In the genomic region with DNA sequence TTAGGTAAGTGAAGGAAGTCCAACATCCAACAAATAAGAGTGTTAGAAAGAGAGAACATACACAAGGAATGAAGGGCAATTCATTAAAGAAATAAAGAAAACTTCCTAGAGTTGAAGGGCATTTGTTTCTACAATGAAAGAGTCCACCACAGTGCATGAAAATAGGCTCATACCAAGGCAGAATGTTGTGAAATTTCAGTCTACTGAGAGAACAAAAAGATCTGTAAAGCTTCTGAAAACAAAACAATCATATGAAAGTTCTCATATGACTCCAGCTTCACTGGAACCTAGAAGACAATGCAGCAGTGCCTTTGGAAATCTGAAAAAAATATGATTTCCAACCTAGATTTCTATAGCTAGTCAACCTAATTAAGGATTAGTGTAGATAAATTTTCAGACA, we compare ENCODE assay signal across 16 cellular contexts. TPM values are rescaled to one million over a fixed set of nuclear protein-coding genes. Genes with fewer than 3 reads are reported as not detected.
A peak's percentile ranks its signal among the peaks of the same experiment; 100 is the strongest.
DNase-seq lines count a peak whose midpoint lies in the region; ATAC-seq and TF ChIP-seq lines count a peak whose summit lies in the region.
"Had no signal": no experiment of that assay in that cellular context is flagged by ENCODE, and none has a peak within 500 bp of the region (broad histone marks: within the 10 kb centered on the region; RNA-seq: fewer than 3 reads in every experiment).

No MANE protein-coding gene starts in this region.

- H3K4me3 Mint-ChIP-seq in central memory CD8-positive, alpha-beta T cell: no peak overlapping the region
- H3K4me3 Mint-ChIP-seq: GM23338 had no signal

- TF ChIP-seq CTCF in testis (IDR thresholded peaks at IDR 0.05): no peak

- intact Hi-C loops in Right ventricle myocardium superior (cut with DNase I) (no loop called here), left cardiac atrium (cut with DNase I) (no loop called here), testis (cut with DNase I; ENCODE audit: low total_unique reads) (no loop called here)

- H3K36me3 Mint-ChIP-seq in central memory CD8-positive, alpha-beta T cell (ENCODE audit: insufficient read depth): peaks cover 2% of the 10 kb centered on the region

- no peaks in the 10 kb centered on the region for H3K27me3 ChIP-seq in testis
- no peaks in the 10 kb centered on the region for H3K27me3 ChIP-seq in effector memory CD4-positive, alpha-beta T cell (replicated peaks; ENCODE audit: control insufficient read depth, insufficient read depth, low read length, poor library complexity, severe bottlenecking)
- H3K27me3 ChIP-seq: BLaER1 treated with 17β-estradiol and CSF1 and Interleukin-3, amounts not matched to agents 10 nM and 100 nM had no signal

- peak; percentile 63 for ATAC-seq in Right ventricle myocardium superior (ENCODE audit: poor library complexity)
- no peak for ATAC-seq in left cardiac atrium
- no peak for ATAC-seq in central memory CD8-positive, alpha-beta T cell (replicated peaks; ENCODE audit: extremely low read depth, poor library complexity, severe bottlenecking)
- ATAC-seq in HG02798 (IDR thresholded peaks at IDR 0.05; ENCODE audit: poor library complexity, unreplicated experiment): no peak
- ATAC-seq: A549, GM23338, HCT116 had no signal

- H3K9me3 Mint-ChIP-seq in central memory CD8-positive, alpha-beta T cell: no peaks in the 10 kb centered on the region
- H3K9me3 Mint-ChIP-seq: GM23338 had no signal

- no peaks in the 10 kb centered on the region for H3K27me3 Mint-ChIP-seq in central memory CD8-positive, alpha-beta T cell

- H3K4me3 ChIP-seq in testis: no peak overlapping the region
- no peak overlapping the region for H3K4me3 ChIP-seq in effector memory CD4-positive, alpha-beta T cell (ENCODE audit: insufficient read depth, low read depth, low read length, poor library complexity, severe bottlenecking)
- H3K4me3 ChIP-seq: A549; BLaER1 treated with 17β-estradiol and CSF1 and Interleukin-3, amounts not matched to agents 10 nM and 100 nM; GM23338 had no signal

- no peaks in the 10 kb centered on the region for H3K4me1 Mint-ChIP-seq in central memory CD8-positive, alpha-beta T cell
- H3K4me1 Mint-ChIP-seq: GM23338 had no signal

- DNase-seq in Right ventricle myocardium superior (no peak), left cardiac atrium (no peak), iris pigment epithelial cell (ENCODE audit: low read depth) (peak; percentile 5), testis (no peak), NCI-H748 (lab: John Stamatoyannopoulos, UW; ENCODE audit: unreplicated experiment) (no peak)
- DNase-seq in central memory CD8-positive, alpha-beta T cell (ENCODE audit: low spot score in 2 of 2): no peak
- DNase-seq in effector memory CD4-positive, alpha-beta T cell: no peak
- DNase-seq: KG1, NCI-H1048, NCI-H146, NCI-H510A treated with DMSO at 0.1 percent for 48 hours had no signal

- H3K9me3 ChIP-seq in testis: no peaks in the 10 kb centered on the region
- no peaks in the 10 kb centered on the region for H3K9me3 ChIP-seq in effector memory CD4-positive, alpha-beta T cell (ENCODE audit: control insufficient read depth, low read length)
- H3K9me3 ChIP-seq: A549; BLaER1 treated with 17β-estradiol and CSF1 and Interleukin-3, amounts not matched to agents 10 nM and 100 nM had no signal

- H3K36me3 ChIP-seq in testis (ENCODE audit: low read depth, missing control alignments): no peaks in the 10 kb centered on the region
- H3K36me3 ChIP-seq in effector memory CD4-positive, alpha-beta T cell (ENCODE audit: control insufficient read depth, insufficient read depth, low read length): no peaks in the 10 kb centered on the region

- no peak for TF ChIP-seq POLR2A in testis (IDR thresholded peaks at IDR 0.05)

- peak overlapping the region; percentile 27 for H3K27ac Mint-ChIP-seq in central memory CD8-positive, alpha-beta T cell (ENCODE audit: low read depth)
- H3K27ac Mint-ChIP-seq: GM23338 had no signal

- H3K4me1 ChIP-seq in testis: peaks cover 4% of the 10 kb centered on the region
- H3K4me1 ChIP-seq in effector memory CD4-positive, alpha-beta T cell (ENCODE audit: control insufficient read depth, insufficient read depth, low read length, poor library complexity, severe bottlenecking): no peaks in the 10 kb centered on the region
- H3K4me1 ChIP-seq: A549 had no signal

- peak overlapping the region; percentile 74 to 86 for H3K27ac ChIP-seq in testis
- no peak overlapping the region for H3K27ac ChIP-seq in effector memory CD4-positive, alpha-beta T cell (ENCODE audit: insufficient read depth, low read length, poor library complexity, severe bottlenecking)
- H3K27ac ChIP-seq: A549; BLaER1 treated with 17β-estradiol and CSF1 and Interleukin-3, amounts not matched to agents 10 nM and 100 nM had no signal

RNA-seq across cellular contexts. Expression of a gene that starts 5.7 kb away (rescaled TPM):
- total RNA-seq in Right ventricle myocardium superior: 0.65 TPM
- not detected for total RNA-seq in left cardiac atrium
- total RNA-seq in testis: 10 to 100 TPM; 40.9 to 72.7 TPM
- polyA plus RNA-seq in testis (ENCODE audit: insufficient read depth, low read depth, low replicate concordance): 266 TPM
- polyA plus RNA-seq: A549 had no signal

RNA-seq across cellular contexts. Expression of a gene that starts 59.1 kb away (rescaled TPM):
- 6.7 TPM for total RNA-seq in Right ventricle myocardium superior
- 10 to 100 TPM; 10.6 to 12.3 TPM for total RNA-seq in left cardiac atrium
- 10 to 100 TPM in 1 of 2 donors, 1 to 10 TPM in 1; 8.6 to 11.5 TPM for total RNA-seq in testis
- polyA plus RNA-seq in testis (ENCODE audit: insufficient read depth, low read depth, low replicate concordance): 14.2 TPM
- polyA plus RNA-seq: A549 had no signal

Comparison
In these comparisons a context has a peak if more than half of its experiments do, and no peak if none do; other contexts are left out.
1. RNA of a gene that starts 5.7 kb away (total RNA-seq): 40.9 to 72.7 TPM in testis; 0.65 TPM in Right ventricle myocardium superior (single experiment) and not detected in left cardiac atrium; every median in the first group is over 10 times any median in the second.